ENCODE assay signal across 8 cellular contexts in genomic region chr3:75668791-75669740, GRCh38. TPM values are rescaled to one million over a fixed set of nuclear protein-coding genes. Genes with fewer than 3 reads are reported as not detected.
DNase-seq lines count a peak whose midpoint lies in the region; ATAC-seq and TF ChIP-seq lines count a peak whose summit lies in the region.
"Not testable (repeated sequence)": the region's sequence is repeated elsewhere in the genome, so short reads cannot be mapped to it uniquely, and the experiment has no call there.

No MANE protein-coding gene starts in this region.

- ATAC-seq in CD4-positive, alpha-beta T cell (ENCODE audit: poor library complexity) = peak; percentile 21
- ATAC-seq in HG02642 (IDR thresholded peaks at IDR 0.05; ENCODE audit: poor library complexity, unreplicated experiment) (peak; percentile 61), T-helper 17 cell (peak; percentile 56)

- not testable (repeated sequence) for H3K4ac ChIP-seq in trophoblast cell (ENCODE audit: low read depth, low read length)

- not testable (repeated sequence) for H4K12ac ChIP-seq in trophoblast cell (ENCODE audit: low read depth, low read length)

- peaks cover 29% of the 10 kb centered on the region for H3K27me3 ChIP-seq in CD4-positive, alpha-beta T cell (ENCODE audit: control insufficient read depth, insufficient read depth, low read length)
- peaks cover 19% of the 10 kb centered on the region for H3K27me3 ChIP-seq in trophoblast cell (ENCODE audit: insufficient read depth, low read length)

- peaks cover 69% of the 10 kb centered on the region for H3K27me3 Mint-ChIP-seq in CD4-positive, alpha-beta T cell
- H3K27me3 Mint-ChIP-seq in T-helper 17 cell = not testable (repeated sequence)

- POLR2A ChIA-PET in CD4-positive, alpha-beta T cell (lab: Charles Lee) = not testable (repeated sequence)

- peaks cover 11 to 19% of the 10 kb centered on the region in 2 experiments for H3K4me1 ChIP-seq in trophoblast cell (ENCODE audit: control insufficient read depth in 1 of 2, insufficient read depth in 2 of 2, low read length in 2 of 2)

- not testable (repeated sequence) for H3K18ac ChIP-seq in trophoblast cell (ENCODE audit: low read length)

- not testable (repeated sequence) for H2AK5ac ChIP-seq in trophoblast cell (ENCODE audit: low read length)

- intact Hi-C loops in CD4-positive, alpha-beta T cell (cut with DNase I, micrococcal nuclease) = not testable (repeated sequence)

- H2BK120ac ChIP-seq in trophoblast cell (ENCODE audit: insufficient read depth, low read length, poor library complexity) = not testable (repeated sequence)

- H3K36me3 Mint-ChIP-seq in CD4-positive, alpha-beta T cell (ENCODE audit: low read depth); T-helper 17 cell (ENCODE audit: low read depth): not testable (repeated sequence)

- H3K27ac ChIP-seq in CD4-positive, alpha-beta T cell (ENCODE audit: low read depth, low read length); trophoblast cell (ENCODE audit: low read depth, low read length): not testable (repeated sequence)

- H3K9ac ChIP-seq in trophoblast cell (ENCODE audit: low read length) = not testable (repeated sequence)

- not testable (repeated sequence) for H2BK5ac ChIP-seq in trophoblast cell (ENCODE audit: low read depth, low read length, poor library complexity)

- H2BK12ac ChIP-seq in trophoblast cell (ENCODE audit: low read length) = not testable (repeated sequence)

- H4K91ac ChIP-seq in trophoblast cell (ENCODE audit: low read depth, low read length) = not testable (repeated sequence)

- peak overlapping the region; percentile 60 for H3K4me3 ChIP-seq in trophoblast cell (ENCODE audit: low read depth, low read length)

- H3K79me2 ChIP-seq in trophoblast cell (ENCODE audit: control insufficient read depth, insufficient read depth, low read length, poor library complexity) = not testable (repeated sequence)

- H3K9me3 Mint-ChIP-seq in CD4-positive, alpha-beta T cell = peaks cover 16% of the 10 kb centered on the region

- H3K79me1 ChIP-seq in trophoblast cell (ENCODE audit: low read length) = not testable (repeated sequence)

- peak overlapping the region; percentile 23 for H2AFZ ChIP-seq in trophoblast cell (ENCODE audit: insufficient read depth, low read length, poor library complexity)

- H3K23ac ChIP-seq in trophoblast cell (ENCODE audit: low read length) = not testable (repeated sequence)

- no CpG with 5 or more reads among the region's 84 CpGs for WGBS in trophoblast cell (ENCODE audit: extremely low coverage, insufficient coverage, insufficient read length)

- not testable (repeated sequence) for H3K4me3 Mint-ChIP-seq in CD4-positive, alpha-beta T cell; T-helper 17 cell

- not testable (repeated sequence) for TF ChIP-seq CTCF in CD4-positive, alpha-beta T cell (IDR thresholded peaks at IDR 0.05)

- H3K27ac Mint-ChIP-seq in CD4-positive, alpha-beta T cell; T-helper 17 cell: not testable (repeated sequence)

- H3K36me3 ChIP-seq in trophoblast cell (ENCODE audit: control insufficient read depth in 1 of 2, insufficient read depth in 2 of 2, low read length in 2 of 2) = not testable (repeated sequence)

- H3K9me3 ChIP-seq in CD4-positive, alpha-beta T cell (ENCODE audit: control insufficient read depth, low read length); T-helper 17 cell (ENCODE audit: control insufficient read depth, low read length, poor library complexity, severe bottlenecking): not testable (repeated sequence)
- peaks cover 26% of the 10 kb centered on the region for H3K9me3 ChIP-seq in trophoblast cell (ENCODE audit: insufficient read depth, low read depth, low read length)

- CTCF ChIA-PET in CD4-positive, alpha-beta T cell (lab: Charles Lee) = not testable (repeated sequence)

- H4K8ac ChIP-seq in trophoblast cell (ENCODE audit: low read depth, low read length) = not testable (repeated sequence)

- H3K4me2 ChIP-seq in trophoblast cell (ENCODE audit: low read length) = peak overlapping the region; percentile 70

- DNase-seq in CD4-positive, alpha-beta T cell = peak; percentile 14 to 74 (median 35)
- DNase-seq in T-helper 17 cell (peak; percentile 51 to 53 (median 52)), ecto neural progenitor cell (ENCODE audit: low spot score) (peak; percentile 68), islet precursor cell (peak; percentile 73), trophoblast cell (peak in 1 of 2 donors; percentile 3)
- peak; percentile 50 to 68 for DNase-seq in activated T-helper 1 cell treated with anti-CD3 and anti-CD28 coated beads, Interleukin-2, amount 50 U/mL, for 16 hours (ENCODE audit: low read depth in 1 of 2, low spot score in 1 of 2)
- peak; percentile 13 to 27 for DNase-seq in stimulated activated CD8-positive, alpha-beta memory T cell treated with anti-CD3 and anti-CD28 coated beads, Interleukin-7, amount 100 ng/mL, for 1 hour (ENCODE audit: low read depth in 2 of 2)

- H3K14ac ChIP-seq in trophoblast cell (ENCODE audit: low read length) = not testable (repeated sequence)

- peaks cover 15% of the 10 kb centered on the region for H3K4me1 Mint-ChIP-seq in CD4-positive, alpha-beta T cell (ENCODE audit: low read depth)
- H3K4me1 Mint-ChIP-seq in T-helper 17 cell = not testable (repeated sequence)

RNA-seq across cellular contexts. Expression of gene FRG2C, which starts 4.9 kb away (rescaled TPM):
- total RNA-seq in CD4-positive, alpha-beta T cell = not detected
- total RNA-seq in T-helper 17 cell = not detected
- polyA plus RNA-seq in trophoblast cell (2013) = 0.10 and 0.12 TPM in 2 replicates
